25 cellular contexts compared by ENCODE assay signal in the genomic region with DNA sequence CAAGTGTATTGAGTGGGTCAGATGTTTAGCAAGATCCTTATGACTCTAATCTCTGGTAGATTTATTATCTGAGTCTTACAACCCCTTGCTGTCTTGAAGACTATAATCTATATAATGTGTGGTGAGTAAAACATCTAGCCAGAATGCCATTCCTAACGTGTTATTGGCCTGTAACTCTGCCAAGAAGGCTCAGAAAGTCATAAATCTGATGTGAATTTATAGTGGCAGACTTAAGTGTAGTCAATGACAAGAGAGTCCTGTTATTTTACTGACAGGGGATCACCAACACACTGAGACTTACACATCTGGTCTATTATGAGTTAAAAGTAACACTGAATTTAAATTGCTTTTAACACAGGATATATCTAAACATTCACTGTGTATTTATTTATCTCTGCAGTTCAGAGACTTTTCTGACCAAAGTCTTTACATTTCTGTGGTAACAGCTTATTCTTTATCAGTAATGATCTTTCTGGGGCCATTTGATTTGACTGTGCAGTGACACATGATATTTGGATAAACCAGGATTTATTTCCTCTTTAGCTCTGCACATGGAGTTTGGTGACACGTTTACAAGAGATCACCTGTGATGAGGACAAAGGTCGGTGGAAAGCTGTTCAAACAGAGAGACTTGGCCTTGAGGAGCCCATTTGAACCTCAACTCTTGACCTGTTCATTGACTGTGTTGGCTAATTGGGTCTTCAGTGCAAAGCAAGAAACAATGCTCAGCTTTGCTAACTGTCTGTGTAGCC.
DNase-seq lines count a peak whose midpoint lies in the region; ATAC-seq and TF ChIP-seq lines count a peak whose summit lies in the region.
"Had no signal": no experiment of that assay in that cellular context is flagged by ENCODE, and none has a peak within 500 bp of the region (broad histone marks: within the 10 kb centered on the region; RNA-seq: fewer than 3 reads in every experiment).

No MANE protein-coding gene starts in this region.

- H3K27ac Mint-ChIP-seq in effector memory CD8-positive, alpha-beta T cell, result no peak overlapping the region
- H3K27ac Mint-ChIP-seq: activated CD4-positive, alpha-beta T cell treated with anti-CD3 and anti-CD28 coated beads, Interleukin-2, amount 10 ng/mL, durations not matched to agents 7 days and 5 days; CD4-positive, alpha-beta memory T cell; H9; naive B cell; stimulated activated naive CD8-positive, alpha-beta T cell treated with anti-CD3 and anti-CD28 coated beads, Interleukin-15, Interleukin-2, amounts not matched to agents 100 ng/mL and 50 ng/mL, for 24 hours had no signal

- peaks cover 8% of the 10 kb centered on the region in 2 donors for H3K9me3 Mint-ChIP-seq in effector memory CD8-positive, alpha-beta T cell
- H3K9me3 Mint-ChIP-seq: H9 had no signal

- no peak for ATAC-seq in HG03520 (IDR thresholded peaks at IDR 0.05; ENCODE audit: unreplicated experiment)
- ATAC-seq in effector memory CD8-positive, alpha-beta T cell (replicated peaks), result no peak
- ATAC-seq: body of pancreas, Panc1 had no signal

- no peak for TF ChIP-seq CTCF in VCaP (conservative IDR thresholded peaks at IDR 0.05)

- no peaks in the 10 kb centered on the region for H3K9me3 ChIP-seq in GM23248 (ENCODE audit: low read depth)
- H3K9me3 ChIP-seq: adrenal gland, body of pancreas, left ventricle myocardium inferior, thoracic aorta had no signal

- no peaks in the 10 kb centered on the region for H3K4me1 Mint-ChIP-seq in effector memory CD8-positive, alpha-beta T cell (ENCODE audit: low read depth in 2 of 2)
- H3K4me1 Mint-ChIP-seq: activated CD4-positive, alpha-beta T cell treated with anti-CD3 and anti-CD28 coated beads, Interleukin-2, amount 10 ng/mL, durations not matched to agents 7 days and 5 days; CD4-positive, alpha-beta memory T cell; naive B cell had no signal

- no peaks in the 10 kb centered on the region for H3K79me2 ChIP-seq in GM23248 (ENCODE audit: insufficient read depth)

- no peaks in the 10 kb centered on the region for H4K20me1 ChIP-seq in GM23248 (ENCODE audit: insufficient read depth)

- no peaks in the 10 kb centered on the region for H3K36me3 Mint-ChIP-seq in effector memory CD8-positive, alpha-beta T cell (ENCODE audit: insufficient read depth)
- H3K36me3 Mint-ChIP-seq: CD4-positive, alpha-beta memory T cell had no signal

- peaks cover 4% of the 10 kb centered on the region; the same call in 1 of the 2 replicates for H3K9me2 ChIP-seq in GM23248 (ENCODE audit: insufficient read depth)

- H3K27ac ChIP-seq in VCaP (peak overlapping the region; percentile 12; the same call in 1 of the 2 replicates), GM23248 (no peak overlapping the region)
- H3K27ac ChIP-seq: adrenal gland, body of pancreas, left ventricle myocardium inferior, thoracic aorta had no signal

- no peaks in the 10 kb centered on the region for H3K4me1 ChIP-seq in GM23248 (ENCODE audit: insufficient read depth)
- H3K4me1 ChIP-seq: adrenal gland, body of pancreas, left ventricle myocardium inferior had no signal

- H3K9ac ChIP-seq in GM23248, result no peak overlapping the region

- no peak overlapping the region for H3K4me3 ChIP-seq in GM23248
- H3K4me3 ChIP-seq: adrenal gland, body of pancreas, left ventricle myocardium inferior, thoracic aorta had no signal

- H2AFZ ChIP-seq in GM23248, result no peak overlapping the region

- no peaks in the 10 kb centered on the region for H3K27me3 Mint-ChIP-seq in effector memory CD8-positive, alpha-beta T cell
- H3K27me3 Mint-ChIP-seq: activated CD4-positive, alpha-beta T cell treated with anti-CD3 and anti-CD28 coated beads, Interleukin-2, amount 10 ng/mL, durations not matched to agents 7 days and 5 days; stimulated activated naive CD8-positive, alpha-beta T cell treated with anti-CD3 and anti-CD28 coated beads, Interleukin-15, Interleukin-2, amounts not matched to agents 100 ng/mL and 50 ng/mL, for 24 hours had no signal

- H3K36me3 ChIP-seq in GM23248 (ENCODE audit: low read depth), result no peaks in the 10 kb centered on the region
- H3K36me3 ChIP-seq: adrenal gland, left ventricle myocardium inferior, thoracic aorta had no signal

- DNase-seq in COLO668 (lab: John Stamatoyannopoulos, UW; ENCODE audit: unreplicated experiment), result peak; percentile 84
- peak; percentile 17 for DNase-seq in NCI-H1092 (lab: John Stamatoyannopoulos, UW)
- DNase-seq in NCI-H2196 treated with DMSO at 0.1 percent for 48 hours (lab: John Stamatoyannopoulos, UW; ENCODE audit: unreplicated experiment), result peak; percentile 14
- no peak for DNase-seq in NCI-H526 (lab: John Stamatoyannopoulos, UW)
- DNase-seq in effector memory CD8-positive, alpha-beta T cell, result no peak
- DNase-seq in GM23248, result no peak
- DNase-seq: activated CD4-positive, alpha-beta T cell treated with anti-CD3 and anti-CD28 coated beads, Interleukin-2, amount 10 ng/mL, durations not matched to agents 7 days and 5 days; activated naive CD4-positive, alpha-beta T cell; activated T-cell treated with anti-CD3 and anti-CD28 coated beads, Interleukin-2, amount 50 U/mL, for 48 hours; adrenal gland; body of pancreas; CD4-positive, alpha-beta memory T cell; H9; left ventricle myocardium inferior; mesendoderm; naive B cell; NK-92 treated with Interleukin-12 subunit alpha and Interleukin-12 subunit beta, amount 100 ng/mL, for 24 hours; nucleus accumbens; SW 1271; T-helper 9 cell had no signal

- H3K4me2 ChIP-seq in GM23248 (ENCODE audit: unreplicated experiment), result no peak overlapping the region

- whole genome bisulfite sequencing in GM23248 (ENCODE audit: low coverage in 1 of 2, low lambda C conversion rate in 2 of 2, missing lambda C conversion rate in 2 of 2), 2 experiments, result 27 to 29% methylated on average over 3 of the region's 3 CpGs

- in situ Hi-C loops in GM23248 (cut with MboI), result no loop called here

- H3K27me3 ChIP-seq in GM23248 (replicated peaks; ENCODE audit: insufficient read depth), result no peaks in the 10 kb centered on the region; the same call in 1 of the 2 replicates
- H3K27me3 ChIP-seq: adrenal gland, body of pancreas had no signal

- no peak overlapping the region for H3K4me3 Mint-ChIP-seq in effector memory CD8-positive, alpha-beta T cell
- H3K4me3 Mint-ChIP-seq: activated CD4-positive, alpha-beta T cell treated with anti-CD3 and anti-CD28 coated beads, Interleukin-2, amount 10 ng/mL, durations not matched to agents 7 days and 5 days; CD4-positive, alpha-beta memory T cell; H9; naive B cell; stimulated activated naive CD8-positive, alpha-beta T cell treated with anti-CD3 and anti-CD28 coated beads, Interleukin-15, Interleukin-2, amounts not matched to agents 100 ng/mL and 50 ng/mL, for 24 hours had no signal

- no peaks in the 10 kb centered on the region for H3F3A ChIP-seq in GM23248 (ENCODE audit: insufficient read depth)

Comparison
In these comparisons a context has a peak if more than half of its experiments do, and no peak if none do; other contexts are left out.
1. DNase-seq: peak in COLO668 (single experiment), NCI-H1092 (single experiment) and NCI-H2196 treated with DMSO at 0.1 percent for 48 hours (single experiment); none in NCI-H526 (0 of 2), effector memory CD8-positive, alpha-beta T cell (0 of 3) and GM23248 (single experiment).